ENCODE assay signal across 8 cellular contexts in genomic region chr5:107104774-107105050, GRCh38.
A peak's percentile ranks its signal among the peaks of the same experiment; 100 is the strongest.
DNase-seq lines count a peak whose midpoint lies in the region; ATAC-seq and TF ChIP-seq lines count a peak whose summit lies in the region.
"Had no signal": no experiment of that assay in that cellular context is flagged by ENCODE, and none has a peak within 500 bp of the region (broad histone marks: within the 10 kb centered on the region; RNA-seq: fewer than 3 reads in every experiment).

No MANE protein-coding gene starts in this region.

- intact Hi-C loops in sciatic nerve (cut with DNase I) = no loop called here
- intact Hi-C loops in ovary (cut with DNase I) = no loop called here

- H3K27me3 ChIP-seq in ovary = no peaks in the 10 kb centered on the region
- H3K27me3 ChIP-seq: left lung had no signal

- no peak overlapping the region for H3K27ac Mint-ChIP-seq in osteocyte (ENCODE audit: unreplicated experiment)

- H3K9me3 ChIP-seq in ovary = peaks cover 0 to 3% of the 10 kb centered on the region in 2 donors

- 9 to 21% (median 17%) methylated on average over 3 of the region's 3 CpGs for WGBS in ovary, 3 donors

- TF ChIP-seq POLR2A in ovary (IDR thresholded peaks at IDR 0.05) = no peak

- TF ChIP-seq EP300 in ovary (IDR thresholded peaks at IDR 0.05) = no peak

- DNase-seq in dermis blood vessel endothelial cell = peak; percentile 30
- DNase-seq in sciatic nerve (ENCODE audit: low spot score) = no peak
- DNase-seq in ovary = no peak
- DNase-seq in osteocyte (ENCODE audit: extremely low spot score, unreplicated experiment) = no peak

- no peak overlapping the region for H3K4me3 ChIP-seq in ovary
- H3K4me3 ChIP-seq: left lung had no signal

- no peak overlapping the region for H3K27ac ChIP-seq in ovary
- H3K27ac ChIP-seq: left lung had no signal

- no peaks in the 10 kb centered on the region for H3K4me1 Mint-ChIP-seq in osteocyte (ENCODE audit: unreplicated experiment)

- H3K4me1 ChIP-seq in ovary (ENCODE audit: insufficient read depth) = peaks cover 2% of the 10 kb centered on the region
- H3K4me1 ChIP-seq: left lung had no signal

- TF ChIP-seq CTCF in ovary (IDR thresholded peaks at IDR 0.05) = no peak
- TF ChIP-seq CTCF in osteocyte (IDR thresholded peaks at IDR 0.05) = no peak

- no peaks in the 10 kb centered on the region for H3K36me3 ChIP-seq in ovary
- H3K36me3 ChIP-seq: left lung had no signal

- H3K27me3 Mint-ChIP-seq in osteocyte (ENCODE audit: unreplicated experiment) = no peaks in the 10 kb centered on the region

- H3K36me3 Mint-ChIP-seq in osteocyte (ENCODE audit: unreplicated experiment) = no peaks in the 10 kb centered on the region

- H3K9me3 Mint-ChIP-seq in osteocyte (ENCODE audit: unreplicated experiment) = peaks cover 5% of the 10 kb centered on the region

- H3K4me3 Mint-ChIP-seq in osteocyte (ENCODE audit: unreplicated experiment) = no peak overlapping the region

- ATAC-seq in GM19395 (IDR thresholded peaks at IDR 0.05; ENCODE audit: unreplicated experiment) (peak; percentile 71), HG03469 (IDR thresholded peaks at IDR 0.05; ENCODE audit: unreplicated experiment) (peak; percentile 59), sciatic nerve (peak; percentile 45), GM21515 (IDR thresholded peaks at IDR 0.05; ENCODE audit: unreplicated experiment) (no peak)
- ATAC-seq: left lung had no signal
